2 cellular contexts compared by ENCODE assay signal in the genomic region with DNA sequence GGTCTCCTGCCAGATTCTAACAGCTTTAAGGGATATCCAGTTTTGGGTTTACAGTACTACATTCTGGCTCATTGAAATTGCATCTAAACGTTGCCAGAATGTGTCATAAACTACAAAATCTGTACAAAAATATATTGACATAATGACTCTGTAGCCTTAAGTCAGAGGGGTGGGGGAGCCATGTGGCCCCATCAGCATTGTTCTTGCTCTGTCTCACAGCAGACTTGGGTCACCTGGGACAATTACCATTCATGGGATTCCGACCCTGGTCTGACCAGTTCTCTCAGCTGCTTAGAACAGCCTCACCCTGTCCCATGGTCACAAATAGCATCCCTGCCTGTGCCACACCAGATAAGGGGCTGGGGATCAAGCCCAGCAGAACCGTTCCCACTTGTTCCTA.
TF ChIP-seq lines count a peak whose summit lies in the region.

No MANE protein-coding gene starts in this region.

TF ChIP-seq in SK-N-SH, 30 proteins besides CTCF, POLR2A, EP300 and RAD21 (continued from another document):
- TF ChIP-seq USF1 (IDR thresholded peaks at IDR 0.05; ENCODE audit: borderline replicate concordance, low read depth) (no peak), IRF3 (IDR thresholded peaks at IDR 0.05; ENCODE audit: low read depth, low read length) (no peak), RXRA (IDR thresholded peaks at IDR 0.05; ENCODE audit: borderline replicate concordance, low read depth) (no peak), RFX5 (IDR thresholded peaks at IDR 0.05; ENCODE audit: low read length) (no peak), NRF1 (IDR thresholded peaks at IDR 0.05; ENCODE audit: low read depth, low read length) (no peak), NFIC (IDR thresholded peaks at IDR 0.05; ENCODE audit: borderline replicate concordance) (no peak), MAX (IDR thresholded peaks at IDR 0.05; ENCODE audit: low read depth) (no peak), CHD2 (IDR thresholded peaks at IDR 0.05; ENCODE audit: low read length, partially characterized antibody) (no peak), MEF2A (IDR thresholded peaks at IDR 0.05; ENCODE audit: borderline replicate concordance, low read depth) (no peak), TAF1 (IDR thresholded peaks at IDR 0.05; ENCODE audit: borderline replicate concordance, low read depth, low read length) (no peak), FOXJ3 (CRISPR knock-in tag; IDR thresholded peaks at IDR 0.05) (no peak)
- TF ChIP-seq, protein P1, sequence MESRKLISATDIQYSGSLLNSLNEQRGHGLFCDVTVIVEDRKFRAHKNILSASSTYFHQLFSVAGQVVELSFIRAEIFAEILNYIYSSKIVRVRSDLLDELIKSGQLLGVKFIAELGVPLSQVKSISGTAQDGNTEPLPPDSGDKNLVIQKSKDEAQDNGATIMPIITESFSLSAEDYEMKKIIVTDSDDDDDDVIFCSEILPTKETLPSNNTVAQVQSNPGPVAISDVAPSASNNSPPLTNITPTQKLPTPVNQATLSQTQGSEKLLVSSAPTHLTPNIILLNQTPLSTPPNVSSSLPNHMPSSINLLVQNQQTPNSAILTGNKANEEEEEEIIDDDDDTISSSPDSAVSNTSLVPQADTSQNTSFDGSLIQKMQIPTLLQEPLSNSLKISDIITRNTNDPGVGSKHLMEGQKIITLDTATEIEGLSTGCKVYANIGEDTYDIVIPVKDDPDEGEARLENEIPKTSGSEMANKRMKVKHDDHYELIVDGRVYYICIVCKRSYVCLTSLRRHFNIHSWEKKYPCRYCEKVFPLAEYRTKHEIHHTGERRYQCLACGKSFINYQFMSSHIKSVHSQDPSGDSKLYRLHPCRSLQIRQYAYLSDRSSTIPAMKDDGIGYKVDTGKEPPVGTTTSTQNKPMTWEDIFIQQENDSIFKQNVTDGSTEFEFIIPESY (IDR thresholded peaks at IDR 0.05; ENCODE audit: borderline replicate concordance, low read depth) = no peak
- TF ChIP-seq, protein P2, sequence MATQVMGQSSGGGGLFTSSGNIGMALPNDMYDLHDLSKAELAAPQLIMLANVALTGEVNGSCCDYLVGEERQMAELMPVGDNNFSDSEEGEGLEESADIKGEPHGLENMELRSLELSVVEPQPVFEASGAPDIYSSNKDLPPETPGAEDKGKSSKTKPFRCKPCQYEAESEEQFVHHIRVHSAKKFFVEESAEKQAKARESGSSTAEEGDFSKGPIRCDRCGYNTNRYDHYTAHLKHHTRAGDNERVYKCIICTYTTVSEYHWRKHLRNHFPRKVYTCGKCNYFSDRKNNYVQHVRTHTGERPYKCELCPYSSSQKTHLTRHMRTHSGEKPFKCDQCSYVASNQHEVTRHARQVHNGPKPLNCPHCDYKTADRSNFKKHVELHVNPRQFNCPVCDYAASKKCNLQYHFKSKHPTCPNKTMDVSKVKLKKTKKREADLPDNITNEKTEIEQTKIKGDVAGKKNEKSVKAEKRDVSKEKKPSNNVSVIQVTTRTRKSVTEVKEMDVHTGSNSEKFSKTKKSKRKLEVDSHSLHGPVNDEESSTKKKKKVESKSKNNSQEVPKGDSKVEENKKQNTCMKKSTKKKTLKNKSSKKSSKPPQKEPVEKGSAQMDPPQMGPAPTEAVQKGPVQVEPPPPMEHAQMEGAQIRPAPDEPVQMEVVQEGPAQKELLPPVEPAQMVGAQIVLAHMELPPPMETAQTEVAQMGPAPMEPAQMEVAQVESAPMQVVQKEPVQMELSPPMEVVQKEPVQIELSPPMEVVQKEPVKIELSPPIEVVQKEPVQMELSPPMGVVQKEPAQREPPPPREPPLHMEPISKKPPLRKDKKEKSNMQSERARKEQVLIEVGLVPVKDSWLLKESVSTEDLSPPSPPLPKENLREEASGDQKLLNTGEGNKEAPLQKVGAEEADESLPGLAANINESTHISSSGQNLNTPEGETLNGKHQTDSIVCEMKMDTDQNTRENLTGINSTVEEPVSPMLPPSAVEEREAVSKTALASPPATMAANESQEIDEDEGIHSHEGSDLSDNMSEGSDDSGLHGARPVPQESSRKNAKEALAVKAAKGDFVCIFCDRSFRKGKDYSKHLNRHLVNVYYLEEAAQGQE (IDR thresholded peaks at IDR 0.05; ENCODE audit: low read depth, low read length) = no peak
- TF ChIP-seq, protein P3, sequence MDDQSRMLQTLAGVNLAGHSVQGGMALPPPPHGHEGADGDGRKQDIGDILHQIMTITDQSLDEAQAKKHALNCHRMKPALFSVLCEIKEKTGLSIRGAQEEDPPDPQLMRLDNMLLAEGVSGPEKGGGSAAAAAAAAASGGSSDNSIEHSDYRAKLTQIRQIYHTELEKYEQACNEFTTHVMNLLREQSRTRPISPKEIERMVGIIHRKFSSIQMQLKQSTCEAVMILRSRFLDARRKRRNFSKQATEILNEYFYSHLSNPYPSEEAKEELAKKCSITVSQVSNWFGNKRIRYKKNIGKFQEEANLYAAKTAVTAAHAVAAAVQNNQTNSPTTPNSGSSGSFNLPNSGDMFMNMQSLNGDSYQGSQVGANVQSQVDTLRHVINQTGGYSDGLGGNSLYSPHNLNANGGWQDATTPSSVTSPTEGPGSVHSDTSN (IDR thresholded peaks at IDR 0.05) = no peak

TF ChIP-seq in SK-N-SH treated with all-trans-retinoic acid at 6 μM for 48 hours, 23 proteins besides CTCF, POLR2A, EP300 and RAD21 (continued from another document):
- TF ChIP-seq, protein P4, sequence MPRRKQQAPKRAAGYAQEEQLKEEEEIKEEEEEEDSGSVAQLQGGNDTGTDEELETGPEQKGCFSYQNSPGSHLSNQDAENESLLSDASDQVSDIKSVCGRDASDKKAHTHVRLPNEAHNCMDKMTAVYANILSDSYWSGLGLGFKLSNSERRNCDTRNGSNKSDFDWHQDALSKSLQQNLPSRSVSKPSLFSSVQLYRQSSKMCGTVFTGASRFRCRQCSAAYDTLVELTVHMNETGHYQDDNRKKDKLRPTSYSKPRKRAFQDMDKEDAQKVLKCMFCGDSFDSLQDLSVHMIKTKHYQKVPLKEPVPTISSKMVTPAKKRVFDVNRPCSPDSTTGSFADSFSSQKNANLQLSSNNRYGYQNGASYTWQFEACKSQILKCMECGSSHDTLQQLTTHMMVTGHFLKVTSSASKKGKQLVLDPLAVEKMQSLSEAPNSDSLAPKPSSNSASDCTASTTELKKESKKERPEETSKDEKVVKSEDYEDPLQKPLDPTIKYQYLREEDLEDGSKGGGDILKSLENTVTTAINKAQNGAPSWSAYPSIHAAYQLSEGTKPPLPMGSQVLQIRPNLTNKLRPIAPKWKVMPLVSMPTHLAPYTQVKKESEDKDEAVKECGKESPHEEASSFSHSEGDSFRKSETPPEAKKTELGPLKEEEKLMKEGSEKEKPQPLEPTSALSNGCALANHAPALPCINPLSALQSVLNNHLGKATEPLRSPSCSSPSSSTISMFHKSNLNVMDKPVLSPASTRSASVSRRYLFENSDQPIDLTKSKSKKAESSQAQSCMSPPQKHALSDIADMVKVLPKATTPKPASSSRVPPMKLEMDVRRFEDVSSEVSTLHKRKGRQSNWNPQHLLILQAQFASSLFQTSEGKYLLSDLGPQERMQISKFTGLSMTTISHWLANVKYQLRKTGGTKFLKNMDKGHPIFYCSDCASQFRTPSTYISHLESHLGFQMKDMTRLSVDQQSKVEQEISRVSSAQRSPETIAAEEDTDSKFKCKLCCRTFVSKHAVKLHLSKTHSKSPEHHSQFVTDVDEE (CRISPR knock-in tag; IDR thresholded peaks at IDR 0.05) = no peak
- TF ChIP-seq ZNF565 (CRISPR knock-in tag; conservative IDR thresholded peaks at IDR 0.05; ENCODE audit: low read depth) = no peak
- TF ChIP-seq CSDC2 (CRISPR knock-in tag; IDR thresholded peaks at IDR 0.05) = no peak
- no peak for TF ChIP-seq ZFP30 (CRISPR knock-in tag; IDR thresholded peaks at IDR 0.05)
- TF ChIP-seq BACH2 (CRISPR knock-in tag; IDR thresholded peaks at IDR 0.05; ENCODE audit: borderline replicate concordance) = no peak
- no peak for TF ChIP-seq RARB (CRISPR knock-in tag; IDR thresholded peaks at IDR 0.05)
- TF ChIP-seq ZNF70 (CRISPR knock-in tag; IDR thresholded peaks at IDR 0.05) = no peak
